Comparison of ENCODE assay signal across 14 cellular contexts in the genomic region with DNA sequence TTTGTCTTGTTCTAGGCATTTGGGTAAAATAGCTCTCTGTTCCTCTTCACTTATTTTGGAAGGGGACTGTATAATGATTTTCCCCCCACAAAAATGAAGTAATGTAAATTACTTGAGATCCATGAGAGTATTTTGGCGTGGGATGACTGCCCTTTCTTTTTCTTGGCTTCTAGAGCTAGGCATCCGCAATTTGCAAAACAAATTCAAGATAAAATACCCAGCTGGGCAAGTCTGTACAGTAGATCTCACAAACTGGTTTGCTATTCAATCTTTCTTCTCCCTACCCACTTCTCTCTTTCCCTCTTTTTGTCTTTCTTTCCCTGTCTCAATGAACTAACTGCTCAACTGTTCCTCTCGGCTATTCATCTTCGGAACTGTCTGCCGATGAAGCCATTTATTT.
A peak's percentile ranks its signal among the peaks of the same experiment; 100 is the strongest.
DNase-seq lines count a peak whose midpoint lies in the region; ATAC-seq and TF ChIP-seq lines count a peak whose summit lies in the region.
"Had no signal": no experiment of that assay in that cellular context is flagged by ENCODE, and none has a peak within 500 bp of the region (broad histone marks: within the 10 kb centered on the region; RNA-seq: fewer than 3 reads in every experiment).

No MANE protein-coding gene starts in this region.

- H3K4me2 ChIP-seq in hepatocyte: peak overlapping the region; percentile 28
- H3K4me2 ChIP-seq: A549, KMS-11 had no signal

- H3K9me3 ChIP-seq in heart right ventricle (no peaks in the 10 kb centered on the region), hepatocyte (ENCODE audit: low read depth) (no peaks in the 10 kb centered on the region), sigmoid colon (no peaks in the 10 kb centered on the region)
- H3K9me3 ChIP-seq: A549, SJCRH30 had no signal

- no peak for TF ChIP-seq POLR2A in sigmoid colon (IDR thresholded peaks at IDR 0.05)

- H3K4me3 ChIP-seq in heart right ventricle (peak overlapping the region in 4 of 10 donors; percentile 7 to 29 (median 18)), hepatocyte (no peak overlapping the region), sigmoid colon (no peak overlapping the region)
- H3K4me3 ChIP-seq: A549, SJCRH30 had no signal

- no peak for TF ChIP-seq EP300 in sigmoid colon (IDR thresholded peaks at IDR 0.05)

- H3K4me1 ChIP-seq in heart right ventricle (peaks cover 0 to 34% (median 25%) of the 10 kb centered on the region in 9 donors), hepatocyte (ENCODE audit: insufficient read depth) (peaks cover 12% of the 10 kb centered on the region), sigmoid colon (peaks cover 0 to 23% (median 20%) of the 10 kb centered on the region in 4 donors)
- H3K4me1 ChIP-seq: A549, SJCRH30 had no signal

- no peaks in the 10 kb centered on the region for H4K20me1 ChIP-seq in hepatocyte (ENCODE audit: insufficient read depth, poor library complexity, severe bottlenecking)

- H3K27me3 ChIP-seq in heart right ventricle (no peaks in the 10 kb centered on the region), hepatocyte (no peaks in the 10 kb centered on the region), sigmoid colon (no peaks in the 10 kb centered on the region)
- H3K27me3 ChIP-seq: SJCRH30 had no signal

- no peaks in the 10 kb centered on the region for H3K9me2 ChIP-seq in hepatocyte (replicated peaks; ENCODE audit: insufficient read depth)

- intact Hi-C loops in heart right ventricle (cut with DNase I): loop anchor here in 2 of 10 donors (5.0 kb wide), 2 partner anchors 72 to 343 kb away; partner anchors contain the start of gene MAML2 (in 1 of the 2)
- intact Hi-C loops in Right ventricle myocardium inferior (cut with DNase I): loop anchor here (5.0 kb wide), 1 partner anchor 53 kb away; no protein-coding TSS in a partner anchor
- intact Hi-C loops in sigmoid colon (cut with DNase I): no loop called here

- H3K27ac ChIP-seq in heart right ventricle (peak overlapping the region; percentile 12 to 76 (median 64)), hepatocyte (peak overlapping the region; percentile 30), sigmoid colon (peak overlapping the region; percentile 43 to 68 (median 50))
- H3K27ac ChIP-seq: A549, KMS-11, SJCRH30 had no signal

- ATAC-seq in heart right ventricle: no peak
- ATAC-seq in Right ventricle myocardium inferior: no peak
- ATAC-seq: A549 had no signal

- peaks cover 6% of the 10 kb centered on the region for H3K79me2 ChIP-seq in hepatocyte

- TF ChIP-seq CTCF in heart right ventricle (IDR thresholded peaks at IDR 0.05) (no peak), hepatocyte (IDR thresholded peaks at IDR 0.05; ENCODE audit: poor library complexity) (no peak), sigmoid colon (IDR thresholded peaks at IDR 0.05) (no peak)

- DNase-seq in heart right ventricle: no peak
- no peak for DNase-seq in Right ventricle myocardium inferior (ENCODE audit: missing footprints)
- no peak for DNase-seq in hepatocyte (ENCODE audit: low spot score)
- no peak for DNase-seq in sigmoid colon
- DNase-seq in NCI-H1048 (lab: John Stamatoyannopoulos, UW): no peak
- no peak for DNase-seq in GDM1 (lab: John Stamatoyannopoulos, UW)
- DNase-seq in AG20443 (ENCODE audit: low spot score): no peak
- no peak for DNase-seq in retina
- DNase-seq: activated CD8-positive, alpha-beta memory T cell treated with anti-CD3 and anti-CD28 coated beads, Interleukin-2, amount 50 U/mL, for 48 hours; effector CD8-positive, alpha-beta T cell; NCI-H187; SJCRH30 had no signal

- no peak overlapping the region for H2AFZ ChIP-seq in hepatocyte

- H3K36me3 ChIP-seq in heart right ventricle: no peaks in the 10 kb centered on the region
- no peaks in the 10 kb centered on the region for H3K36me3 ChIP-seq in hepatocyte (replicated peaks; ENCODE audit: insufficient read depth, low read depth)
- no peaks in the 10 kb centered on the region for H3K36me3 ChIP-seq in sigmoid colon
- H3K36me3 ChIP-seq: SJCRH30 had no signal

- 48 to 58% methylated on average over 5 of the region's 5 CpGs for WGBS in heart right ventricle, 2 donors
- 78% methylated on average over 5 of the region's 5 CpGs for WGBS in hepatocyte (ENCODE audit: low lambda C conversion rate, missing lambda C conversion rate)
- 71 to 76% methylated on average over 5 of the region's 5 CpGs for WGBS in sigmoid colon, 2 donors
